1 cellular context compared by ENCODE assay signal in the genomic region with DNA sequence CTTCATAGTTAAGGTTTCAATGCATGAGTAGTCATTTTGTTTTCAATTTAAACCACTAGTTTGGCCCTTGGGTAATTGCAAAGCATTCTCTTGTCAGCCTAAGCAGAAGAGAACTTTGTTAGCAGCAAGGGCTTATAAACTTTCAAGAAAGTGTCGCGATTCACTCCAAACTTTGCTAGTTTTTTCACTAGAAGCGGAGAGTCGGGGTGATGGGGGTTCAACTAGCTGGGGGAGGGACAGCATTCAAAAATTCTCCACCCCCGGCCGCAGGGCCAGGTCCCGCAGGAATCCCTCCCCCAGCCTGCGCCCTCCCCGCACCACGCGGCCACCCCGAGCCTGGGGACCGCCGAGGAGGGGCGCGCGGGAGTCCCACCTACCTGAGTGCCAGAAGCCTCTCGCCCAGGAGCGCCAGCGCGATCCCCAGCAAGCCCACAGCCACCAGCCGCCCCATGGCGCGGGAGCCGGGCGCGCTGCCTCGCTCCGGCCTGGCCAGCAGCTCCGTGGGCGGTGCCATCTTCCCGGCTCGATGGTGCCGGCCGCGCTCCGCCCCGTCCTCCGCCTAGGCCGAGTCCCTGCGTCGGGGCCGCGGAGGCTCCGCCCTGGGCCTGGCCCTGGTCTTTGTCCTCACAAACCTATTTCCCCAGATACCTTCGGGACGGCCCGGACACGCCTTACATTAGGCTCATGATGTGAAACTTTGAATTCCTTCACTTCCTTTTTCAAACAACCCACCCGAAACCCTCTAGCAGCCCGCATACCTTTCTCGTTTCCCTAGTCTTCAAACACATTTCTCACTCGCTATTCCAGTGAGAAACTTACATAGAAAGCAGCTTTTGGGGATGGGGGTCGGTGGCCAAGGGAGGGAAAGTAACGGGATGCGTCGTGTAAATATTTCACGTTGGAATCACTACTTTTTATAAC.
A peak's percentile ranks its signal among the peaks of the same experiment; 100 is the strongest.
TF ChIP-seq lines count a peak whose summit lies in the region.

PON2 (minus strand) TSS at position 528 of the 921 bp plus-strand sequence; CDS start at position 451, 77 bp downstream.

TF ChIP-seq in HEK293, 187 proteins besides CTCF, POLR2A, EP300 and RAD21 (continued from another document and continues in another):
- TF ChIP-seq ZNF18 (tag by site-specific recombination; IDR thresholded peaks at IDR 0.05): no peak
- no peak for TF ChIP-seq ZNF610 (tag by site-specific recombination; IDR thresholded peaks at IDR 0.05; ENCODE audit: borderline replicate concordance)
- TF ChIP-seq ZNF302 (tag by site-specific recombination; IDR thresholded peaks at IDR 0.05; ENCODE audit: low read depth): no peak
- no peak for TF ChIP-seq OSR2 (tag by site-specific recombination; IDR thresholded peaks at IDR 0.05)
- TF ChIP-seq ZEB2 (tag by site-specific recombination; IDR thresholded peaks at IDR 0.05): 0 out of 2 replicates have a peak, but pooled peaks have one; percentile 29
- TF ChIP-seq KLF17 (tag by site-specific recombination; IDR thresholded peaks at IDR 0.05): no peak
- no peak for TF ChIP-seq ZNF510 (tag by site-specific recombination; IDR thresholded peaks at IDR 0.05; ENCODE audit: insufficient replicate concordance)
- TF ChIP-seq ZNF837 (tag by site-specific recombination; IDR thresholded peaks at IDR 0.05): no peak
- TF ChIP-seq ZNF48 (tag by site-specific recombination; IDR thresholded peaks at IDR 0.05): no peak
- TF ChIP-seq SCRT1 (tag by site-specific recombination; IDR thresholded peaks at IDR 0.05; ENCODE audit: borderline replicate concordance): no peak
- no peak for TF ChIP-seq ZNF596 (tag by site-specific recombination; IDR thresholded peaks at IDR 0.05)
- no peak for TF ChIP-seq ZNF423 (tag by site-specific recombination; IDR thresholded peaks at IDR 0.05)
- no peak for TF ChIP-seq ZNF580 (tag by site-specific recombination; IDR thresholded peaks at IDR 0.05)
- TF ChIP-seq REST (tag by site-specific recombination; IDR thresholded peaks at IDR 0.05): no peak
- TF ChIP-seq ZNF354C (tag by site-specific recombination; IDR thresholded peaks at IDR 0.05; ENCODE audit: borderline replicate concordance, low read depth): no peak
- no peak for TF ChIP-seq BCL11A (tag by site-specific recombination; IDR thresholded peaks at IDR 0.05; ENCODE audit: low read depth)
- peak; percentile 95 for TF ChIP-seq PRDM10 (tag by site-specific recombination; IDR thresholded peaks at IDR 0.05)
- peak; percentile 68; the same call in 1 of the 2 replicates for TF ChIP-seq ZBTB17 (tag by site-specific recombination; IDR thresholded peaks at IDR 0.05)
- TF ChIP-seq ZNF843 (tag by site-specific recombination; IDR thresholded peaks at IDR 0.05): no peak
- TF ChIP-seq ZNF433 (tag by site-specific recombination; IDR thresholded peaks at IDR 0.05; ENCODE audit: low read depth): no peak
- no peak for TF ChIP-seq ZNF157 (tag by site-specific recombination; IDR thresholded peaks at IDR 0.05)
- TF ChIP-seq KLF1 (tag by site-specific recombination; IDR thresholded peaks at IDR 0.05): peak; percentile 70
- TF ChIP-seq GLIS1 (tag by site-specific recombination; IDR thresholded peaks at IDR 0.05): peak; percentile 71
- TF ChIP-seq ZNF292 (tag by site-specific recombination; IDR thresholded peaks at IDR 0.05; ENCODE audit: borderline replicate concordance, low read depth): no peak
- TF ChIP-seq ZNF792 (tag by site-specific recombination; IDR thresholded peaks at IDR 0.05): no peak
- TF ChIP-seq TSHZ1 (tag by site-specific recombination; IDR thresholded peaks at IDR 0.05; ENCODE audit: borderline replicate concordance): no peak
- no peak for TF ChIP-seq ZNF23 (tag by site-specific recombination; IDR thresholded peaks at IDR 0.05; ENCODE audit: borderline replicate concordance)
- no peak for TF ChIP-seq ZNF560 (tag by site-specific recombination; IDR thresholded peaks at IDR 0.05; ENCODE audit: borderline replicate concordance)
- no peak for TF ChIP-seq ZNF324 (tag by site-specific recombination; IDR thresholded peaks at IDR 0.05)
- TF ChIP-seq, protein P1, sequence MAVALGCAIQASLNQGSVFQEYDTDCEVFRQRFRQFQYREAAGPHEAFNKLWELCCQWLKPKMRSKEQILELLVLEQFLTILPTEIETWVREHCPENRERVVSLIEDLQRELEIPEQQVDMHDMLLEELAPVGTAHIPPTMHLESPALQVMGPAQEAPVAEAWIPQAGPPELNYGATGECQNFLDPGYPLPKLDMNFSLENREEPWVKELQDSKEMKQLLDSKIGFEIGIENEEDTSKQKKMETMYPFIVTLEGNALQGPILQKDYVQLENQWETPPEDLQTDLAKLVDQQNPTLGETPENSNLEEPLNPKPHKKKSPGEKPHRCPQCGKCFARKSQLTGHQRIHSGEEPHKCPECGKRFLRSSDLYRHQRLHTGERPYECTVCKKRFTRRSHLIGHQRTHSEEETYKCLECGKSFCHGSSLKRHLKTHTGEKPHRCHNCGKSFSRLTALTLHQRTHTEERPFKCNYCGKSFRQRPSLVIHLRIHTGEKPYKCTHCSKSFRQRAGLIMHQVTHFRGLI (tag by site-specific recombination; IDR thresholded peaks at IDR 0.05): no peak
- TF ChIP-seq ZNF621 (tag by site-specific recombination; IDR thresholded peaks at IDR 0.05): no peak
